ENCODE assay signal across 1 cellular context in the genomic region with DNA sequence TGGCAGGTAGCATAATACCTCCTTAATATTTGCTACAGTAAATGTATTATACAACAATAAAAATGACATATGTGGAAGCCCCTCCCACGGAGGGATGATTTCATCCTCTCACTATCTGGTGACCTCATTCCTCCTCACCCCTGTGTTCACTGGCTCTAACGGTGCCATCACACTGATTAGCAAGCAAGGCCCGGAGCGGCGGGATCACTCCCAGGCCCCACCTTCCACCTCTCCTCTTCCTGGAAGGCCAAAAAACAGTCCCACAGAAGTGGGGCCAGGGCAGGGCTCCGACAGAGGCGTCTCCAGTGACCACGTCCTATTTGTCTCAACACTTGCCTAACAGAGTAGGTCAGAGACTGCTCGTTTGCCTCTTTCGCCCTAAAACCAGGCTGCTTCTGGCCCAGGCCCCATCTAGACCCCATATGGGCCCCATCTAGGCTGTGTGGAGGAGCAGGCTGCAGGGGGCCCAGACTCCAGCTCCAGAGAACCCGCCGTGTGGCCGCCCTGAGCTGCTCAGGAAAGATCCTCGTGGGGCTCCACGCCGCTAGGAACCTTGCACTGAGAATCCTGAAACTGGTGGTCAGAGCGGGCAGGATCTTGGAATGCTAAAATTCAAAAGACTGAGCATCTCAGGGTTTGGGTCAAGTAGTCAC.
TF ChIP-seq lines count a peak whose summit lies in the region.

No MANE protein-coding gene starts in this region.

TF ChIP-seq in K562, 482 proteins besides CTCF, POLR2A, EP300 and RAD21 (continued from another document and continues in another):
- TF ChIP-seq CXXC5 (CRISPR knock-in tag; IDR thresholded peaks at IDR 0.05) (peak; percentile 71), PYGO2 (tag; IDR thresholded peaks at IDR 0.05) (no peak), PRPF4 (IDR thresholded peaks at IDR 0.05; ENCODE audit: insufficient read depth, low read depth, low read length, poor library complexity, severe bottlenecking) (no peak), TRIM24 (IDR thresholded peaks at IDR 0.05) (no peak), POLR2H (tag; IDR thresholded peaks at IDR 0.05; ENCODE audit: low read depth) (peak; percentile 88), ZNF121 (CRISPR knock-in tag; conservative IDR thresholded peaks at IDR 0.05) (no peak), KDM1A (IDR thresholded peaks at IDR 0.05) (no peak), CHD4 (IDR thresholded peaks at IDR 0.05; ENCODE audit: insufficient read depth, insufficient replicate concordance, low read depth, low read length, poor library complexity, severe bottlenecking) (no peak), PHB (CRISPR knock-in tag; IDR thresholded peaks at IDR 0.05) (no peak), MTA3 (IDR thresholded peaks at IDR 0.05; ENCODE audit: borderline replicate concordance) (peak; percentile 85; the same call in 1 of the 2 replicates), HMG20B (CRISPR knock-in tag; IDR thresholded peaks at IDR 0.05) (no peak), RAD51 (IDR thresholded peaks at IDR 0.05; ENCODE audit: borderline replicate concordance, low read depth) (no peak), GTF2E2 (tag; IDR thresholded peaks at IDR 0.05) (peak; percentile 83), STAG1 (CRISPR knock-in tag; IDR thresholded peaks at IDR 0.05; ENCODE audit: borderline replicate concordance) (no peak), KLF13 (tag; IDR thresholded peaks at IDR 0.05; ENCODE audit: borderline replicate concordance, low read depth) (no peak), WHSC1 (IDR thresholded peaks at IDR 0.05; ENCODE audit: low read length) (no peak), EGR1 (conservative IDR thresholded peaks at IDR 0.05) (0 out of 2 replicates have a peak, but pooled peaks have one; percentile 20), NR1H2 (CRISPR knock-in tag; IDR thresholded peaks at IDR 0.05) (no peak), ZNF584 (CRISPR knock-in tag; IDR thresholded peaks at IDR 0.05; ENCODE audit: low read depth) (0 out of 2 replicates have a peak, but pooled peaks have one; percentile 47), GABPB1 (CRISPR knock-in tag; IDR thresholded peaks at IDR 0.05) (no peak), RBM22 (IDR thresholded peaks at IDR 0.05; ENCODE audit: low read depth, low read length, poor library complexity, severe bottlenecking) (no peak), SIN3B (IDR thresholded peaks at IDR 0.05; ENCODE audit: low read depth) (no peak), MAFG (tag; conservative IDR thresholded peaks at IDR 0.05) (no peak), MAFK (IDR thresholded peaks at IDR 0.05; ENCODE audit: low read length) (peak; percentile 16; the same call in 1 of the 2 replicates), C11orf30 (IDR thresholded peaks at IDR 0.05; ENCODE audit: low read depth) (no peak), RUNX1 (IDR thresholded peaks at IDR 0.05; ENCODE audit: low read depth) (no peak; the same call in 1 of the 2 replicates)
- TF ChIP-seq, protein P1, sequence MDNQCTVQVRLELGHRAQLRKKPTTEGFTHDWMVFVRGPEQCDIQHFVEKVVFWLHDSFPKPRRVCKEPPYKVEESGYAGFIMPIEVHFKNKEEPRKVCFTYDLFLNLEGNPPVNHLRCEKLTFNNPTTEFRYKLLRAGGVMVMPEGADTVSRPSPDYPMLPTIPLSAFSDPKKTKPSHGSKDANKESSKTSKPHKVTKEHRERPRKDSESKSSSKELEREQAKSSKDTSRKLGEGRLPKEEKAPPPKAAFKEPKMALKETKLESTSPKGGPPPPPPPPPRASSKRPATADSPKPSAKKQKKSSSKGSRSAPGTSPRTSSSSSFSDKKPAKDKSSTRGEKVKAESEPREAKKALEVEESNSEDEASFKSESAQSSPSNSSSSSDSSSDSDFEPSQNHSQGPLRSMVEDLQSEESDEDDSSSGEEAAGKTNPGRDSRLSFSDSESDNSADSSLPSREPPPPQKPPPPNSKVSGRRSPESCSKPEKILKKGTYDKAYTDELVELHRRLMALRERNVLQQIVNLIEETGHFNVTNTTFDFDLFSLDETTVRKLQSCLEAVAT (IDR thresholded peaks at IDR 0.05) = peak; percentile 39 to 51; a peak in 1 of 4 replicates
- TF ChIP-seq, protein P2, sequence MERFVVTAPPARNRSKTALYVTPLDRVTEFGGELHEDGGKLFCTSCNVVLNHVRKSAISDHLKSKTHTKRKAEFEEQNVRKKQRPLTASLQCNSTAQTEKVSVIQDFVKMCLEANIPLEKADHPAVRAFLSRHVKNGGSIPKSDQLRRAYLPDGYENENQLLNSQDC (CRISPR knock-in tag; IDR thresholded peaks at IDR 0.05) = no peak
- TF ChIP-seq, protein P3, sequence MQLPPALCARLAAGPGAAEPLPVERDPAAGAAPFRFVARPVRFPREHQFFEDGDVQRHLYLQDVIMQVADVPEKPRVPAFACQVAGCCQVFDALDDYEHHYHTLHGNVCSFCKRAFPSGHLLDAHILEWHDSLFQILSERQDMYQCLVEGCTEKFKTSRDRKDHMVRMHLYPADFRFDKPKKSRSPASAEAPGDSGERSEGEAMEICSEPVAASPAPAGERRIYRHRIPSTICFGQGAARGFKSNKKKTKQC (CRISPR knock-in tag; IDR thresholded peaks at IDR 0.05) = no peak
- TF ChIP-seq, protein P4, sequence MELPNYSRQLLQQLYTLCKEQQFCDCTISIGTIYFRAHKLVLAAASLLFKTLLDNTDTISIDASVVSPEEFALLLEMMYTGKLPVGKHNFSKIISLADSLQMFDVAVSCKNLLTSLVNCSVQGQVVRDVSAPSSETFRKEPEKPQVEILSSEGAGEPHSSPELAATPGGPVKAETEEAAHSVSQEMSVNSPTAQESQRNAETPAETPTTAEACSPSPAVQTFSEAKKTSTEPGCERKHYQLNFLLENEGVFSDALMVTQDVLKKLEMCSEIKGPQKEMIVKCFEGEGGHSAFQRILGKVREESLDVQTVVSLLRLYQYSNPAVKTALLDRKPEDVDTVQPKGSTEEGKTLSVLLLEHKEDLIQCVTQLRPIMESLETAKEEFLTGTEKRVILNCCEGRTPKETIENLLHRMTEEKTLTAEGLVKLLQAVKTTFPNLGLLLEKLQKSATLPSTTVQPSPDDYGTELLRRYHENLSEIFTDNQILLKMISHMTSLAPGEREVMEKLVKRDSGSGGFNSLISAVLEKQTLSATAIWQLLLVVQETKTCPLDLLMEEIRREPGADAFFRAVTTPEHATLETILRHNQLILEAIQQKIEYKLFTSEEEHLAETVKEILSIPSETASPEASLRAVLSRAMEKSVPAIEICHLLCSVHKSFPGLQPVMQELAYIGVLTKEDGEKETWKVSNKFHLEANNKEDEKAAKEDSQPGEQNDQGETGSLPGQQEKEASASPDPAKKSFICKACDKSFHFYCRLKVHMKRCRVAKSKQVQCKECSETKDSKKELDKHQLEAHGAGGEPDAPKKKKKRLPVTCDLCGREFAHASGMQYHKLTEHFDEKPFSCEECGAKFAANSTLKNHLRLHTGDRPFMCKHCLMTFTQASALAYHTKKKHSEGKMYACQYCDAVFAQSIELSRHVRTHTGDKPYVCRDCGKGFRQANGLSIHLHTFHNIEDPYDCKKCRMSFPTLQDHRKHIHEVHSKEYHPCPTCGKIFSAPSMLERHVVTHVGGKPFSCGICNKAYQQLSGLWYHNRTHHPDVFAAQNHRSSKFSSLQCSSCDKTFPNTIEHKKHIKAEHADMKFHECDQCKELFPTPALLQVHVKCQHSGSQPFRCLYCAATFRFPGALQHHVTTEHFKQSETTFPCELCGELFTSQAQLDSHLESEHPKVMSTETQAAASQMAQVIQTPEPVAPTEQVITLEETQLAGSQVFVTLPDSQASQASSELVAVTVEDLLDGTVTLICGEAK (IDR thresholded peaks at IDR 0.05) = peak; percentile 32; the same call in 1 of the 2 replicates
- TF ChIP-seq, protein P4 (CRISPR knock-in tag; IDR thresholded peaks at IDR 0.05) = no peak
- TF ChIP-seq, protein P5, sequence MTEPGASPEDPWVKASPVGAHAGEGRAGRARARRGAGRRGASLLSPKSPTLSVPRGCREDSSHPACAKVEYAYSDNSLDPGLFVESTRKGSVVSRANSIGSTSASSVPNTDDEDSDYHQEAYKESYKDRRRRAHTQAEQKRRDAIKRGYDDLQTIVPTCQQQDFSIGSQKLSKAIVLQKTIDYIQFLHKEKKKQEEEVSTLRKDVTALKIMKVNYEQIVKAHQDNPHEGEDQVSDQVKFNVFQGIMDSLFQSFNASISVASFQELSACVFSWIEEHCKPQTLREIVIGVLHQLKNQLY (CRISPR knock-in tag; conservative IDR thresholded peaks at IDR 0.05) = no peak; a peak in 1 of 4 replicates
- TF ChIP-seq, protein P6, sequence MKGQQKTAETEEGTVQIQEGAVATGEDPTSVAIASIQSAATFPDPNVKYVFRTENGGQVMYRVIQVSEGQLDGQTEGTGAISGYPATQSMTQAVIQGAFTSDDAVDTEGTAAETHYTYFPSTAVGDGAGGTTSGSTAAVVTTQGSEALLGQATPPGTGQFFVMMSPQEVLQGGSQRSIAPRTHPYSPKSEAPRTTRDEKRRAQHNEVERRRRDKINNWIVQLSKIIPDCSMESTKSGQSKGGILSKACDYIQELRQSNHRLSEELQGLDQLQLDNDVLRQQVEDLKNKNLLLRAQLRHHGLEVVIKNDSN (CRISPR knock-in tag; IDR thresholded peaks at IDR 0.05) = no peak
- TF ChIP-seq, protein P7, sequence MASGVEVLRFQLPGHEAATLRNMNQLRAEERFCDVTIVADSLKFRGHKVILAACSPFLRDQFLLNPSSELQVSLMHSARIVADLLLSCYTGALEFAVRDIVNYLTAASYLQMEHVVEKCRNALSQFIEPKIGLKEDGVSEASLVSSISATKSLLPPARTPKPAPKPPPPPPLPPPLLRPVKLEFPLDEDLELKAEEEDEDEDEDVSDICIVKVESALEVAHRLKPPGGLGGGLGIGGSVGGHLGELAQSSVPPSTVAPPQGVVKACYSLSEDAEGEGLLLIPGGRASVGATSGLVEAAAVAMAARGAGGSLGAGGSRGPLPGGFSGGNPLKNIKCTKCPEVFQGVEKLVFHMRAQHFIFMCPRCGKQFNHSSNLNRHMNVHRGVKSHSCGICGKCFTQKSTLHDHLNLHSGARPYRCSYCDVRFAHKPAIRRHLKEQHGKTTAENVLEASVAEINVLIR (CRISPR knock-in tag; IDR thresholded peaks at IDR 0.05) = no peak; the same call in 1 of the 2 replicates
- TF ChIP-seq, protein P8, sequence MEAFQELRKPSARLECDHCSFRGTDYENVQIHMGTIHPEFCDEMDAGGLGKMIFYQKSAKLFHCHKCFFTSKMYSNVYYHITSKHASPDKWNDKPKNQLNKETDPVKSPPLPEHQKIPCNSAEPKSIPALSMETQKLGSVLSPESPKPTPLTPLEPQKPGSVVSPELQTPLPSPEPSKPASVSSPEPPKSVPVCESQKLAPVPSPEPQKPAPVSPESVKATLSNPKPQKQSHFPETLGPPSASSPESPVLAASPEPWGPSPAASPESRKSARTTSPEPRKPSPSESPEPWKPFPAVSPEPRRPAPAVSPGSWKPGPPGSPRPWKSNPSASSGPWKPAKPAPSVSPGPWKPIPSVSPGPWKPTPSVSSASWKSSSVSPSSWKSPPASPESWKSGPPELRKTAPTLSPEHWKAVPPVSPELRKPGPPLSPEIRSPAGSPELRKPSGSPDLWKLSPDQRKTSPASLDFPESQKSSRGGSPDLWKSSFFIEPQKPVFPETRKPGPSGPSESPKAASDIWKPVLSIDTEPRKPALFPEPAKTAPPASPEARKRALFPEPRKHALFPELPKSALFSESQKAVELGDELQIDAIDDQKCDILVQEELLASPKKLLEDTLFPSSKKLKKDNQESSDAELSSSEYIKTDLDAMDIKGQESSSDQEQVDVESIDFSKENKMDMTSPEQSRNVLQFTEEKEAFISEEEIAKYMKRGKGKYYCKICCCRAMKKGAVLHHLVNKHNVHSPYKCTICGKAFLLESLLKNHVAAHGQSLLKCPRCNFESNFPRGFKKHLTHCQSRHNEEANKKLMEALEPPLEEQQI (IDR thresholded peaks at IDR 0.05) = no peak
- TF ChIP-seq, protein P9, sequence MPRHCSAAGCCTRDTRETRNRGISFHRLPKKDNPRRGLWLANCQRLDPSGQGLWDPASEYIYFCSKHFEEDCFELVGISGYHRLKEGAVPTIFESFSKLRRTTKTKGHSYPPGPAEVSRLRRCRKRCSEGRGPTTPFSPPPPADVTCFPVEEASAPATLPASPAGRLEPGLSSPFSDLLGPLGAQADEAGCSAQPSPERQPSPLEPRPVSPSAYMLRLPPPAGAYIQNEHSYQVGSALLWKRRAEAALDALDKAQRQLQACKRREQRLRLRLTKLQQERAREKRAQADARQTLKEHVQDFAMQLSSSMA (CRISPR knock-in tag; IDR thresholded peaks at IDR 0.05) = no peak
- TF ChIP-seq, protein P10, sequence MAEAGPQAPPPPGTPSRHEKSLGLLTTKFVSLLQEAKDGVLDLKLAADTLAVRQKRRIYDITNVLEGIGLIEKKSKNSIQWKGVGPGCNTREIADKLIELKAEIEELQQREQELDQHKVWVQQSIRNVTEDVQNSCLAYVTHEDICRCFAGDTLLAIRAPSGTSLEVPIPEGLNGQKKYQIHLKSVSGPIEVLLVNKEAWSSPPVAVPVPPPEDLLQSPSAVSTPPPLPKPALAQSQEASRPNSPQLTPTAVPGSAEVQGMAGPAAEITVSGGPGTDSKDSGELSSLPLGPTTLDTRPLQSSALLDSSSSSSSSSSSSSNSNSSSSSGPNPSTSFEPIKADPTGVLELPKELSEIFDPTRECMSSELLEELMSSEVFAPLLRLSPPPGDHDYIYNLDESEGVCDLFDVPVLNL (CRISPR knock-in tag; IDR thresholded peaks at IDR 0.05; ENCODE audit: low read depth) = no peak
